ENCODE assay signal across 30 cellular contexts in genomic region chr1:37262439-37263170, GRCh38.
"Had no signal": no experiment of that assay in that cellular context is flagged by ENCODE, and none has a peak within 500 bp of the region (broad histone marks: within the 10 kb centered on the region; RNA-seq: fewer than 3 reads in every experiment).

No MANE protein-coding gene starts in this region.

- DNase-seq: activated CD4-positive, alpha-beta memory T cell treated with anti-CD3 and anti-CD28 coated beads for 36 hours; activated CD4-positive, alpha-beta T cell treated with anti-CD3 and anti-CD28 coated beads for 36 hours; activated CD4-positive, alpha-beta T cell treated with anti-CD3 and anti-CD28 coated beads, Interleukin-2, amount 10 ng/mL, durations not matched to agents 24 days and 14 days; activated CD4-positive, CD25-positive, alpha-beta regulatory T cell; activated CD4-positive, CD25-positive, alpha-beta regulatory T cell treated with anti-CD3 and anti-CD28 coated beads, Interleukin-2, amount 50 U/mL, for 72 hours; activated CD8-positive, alpha-beta memory T cell treated with anti-CD3 and anti-CD28 coated beads, Interleukin-2, amount 10 ng/mL, durations not matched to agents 7 days and 5 days; activated CD8-positive, alpha-beta memory T cell treated with anti-CD3 and anti-CD28 coated beads, Interleukin-2, amount 50 U/mL, for 48 hours; activated CD8-positive, alpha-beta T cell treated with anti-CD3 and anti-CD28 coated beads, Interleukin-2, amount 10 ng/mL, durations not matched to agents 7 days and 5 days; activated gamma-delta T cell; activated naive CD4-positive, alpha-beta T cell; activated naive CD4-positive, alpha-beta T cell treated with anti-CD3 and anti-CD28 coated beads, Interleukin-2, amount 10 ng/mL, durations not matched to agents 7 days and 5 days; activated naive CD8-positive, alpha-beta T cell treated with anti-CD3 and anti-CD28 coated beads, Interleukin-2, amount 10 ng/mL, durations not matched to agents 7 days and 5 days; activated T-cell treated with anti-CD3 and anti-CD28 coated beads for 4 hours; activated T-cell treated with anti-CD3 and anti-CD28 coated beads, Interleukin-2, amount 50 U/mL, for 24 hours; activated T-cell treated with anti-CD3 and anti-CD28 coated beads, Interleukin-2, amount 50 U/mL, for 72 hours; dorsolateral prefrontal cortex; effector memory CD4-positive, alpha-beta T cell; erythroblast; glutamatergic neuron; heart right ventricle; T-helper 1 cell; T-helper 17 cell; T1000 had no signal

- H3K36me3 ChIP-seq: ascending aorta, breast epithelium, esophagus muscularis mucosa, heart right ventricle had no signal

- FAIRE-seq: frontal cortex had no signal

- ATAC-seq: activated CD4-positive, alpha-beta T cell treated with anti-CD3 and anti-CD28 coated beads for 36 hours; activated CD8-positive, alpha-beta memory T cell treated with anti-CD3 and anti-CD28 coated beads, Interleukin-2, amount 10 ng/mL, durations not matched to agents 7 days and 5 days; activated CD8-positive, alpha-beta T cell treated with anti-CD3 and anti-CD28 coated beads, Interleukin-2, amount 10 ng/mL, durations not matched to agents 7 days and 5 days; activated naive CD4-positive, alpha-beta T cell treated with anti-CD3 and anti-CD28 coated beads, Interleukin-2, amount 50 U/mL, for 72 hours; activated T-cell treated with anti-CD3 and anti-CD28 coated beads, Interleukin-2, amount 50 U/mL, for 72 hours; heart right ventricle; T-helper 17 cell had no signal

- H3K27ac ChIP-seq: ascending aorta, breast epithelium, coronary artery, dorsolateral prefrontal cortex, esophagus muscularis mucosa, heart right ventricle, hepatocyte had no signal

- H2AFZ ChIP-seq: hepatocyte had no signal

- H3K9me3 ChIP-seq: ascending aorta, breast epithelium had no signal

- H3K27me3 ChIP-seq: ascending aorta, hepatocyte had no signal

- H3K79me2 ChIP-seq: hepatocyte had no signal

- H3K4me1 ChIP-seq: ascending aorta, breast epithelium, esophagus muscularis mucosa, heart right ventricle had no signal

- H3K4me2 ChIP-seq: hepatocyte had no signal

- H3K4me3 ChIP-seq: ascending aorta, breast epithelium, coronary artery, dorsolateral prefrontal cortex, esophagus muscularis mucosa, heart right ventricle, hepatocyte had no signal
